8 cellular contexts compared by ENCODE assay signal in genomic region chr10:21519981-21520436, GRCh38. TPM values are rescaled to one million over a fixed set of nuclear protein-coding genes. Genes with fewer than 3 reads are reported as not detected.
DNase-seq lines count a peak whose midpoint lies in the region; ATAC-seq, FAIRE-seq and TF ChIP-seq lines count a peak whose summit lies in the region.

No MANE protein-coding gene starts in this region.

- in situ Hi-C loops in ACHN (cut with HindIII; ENCODE audit: low pct_ligation_motif_present, low pct_unique_long_range_greater_than_20kb, low sequenced_read_pairs), result no loop called here

- TSS peak; percentile 17 for BruUV-seq in endothelial cell of umbilical vein (replicated peaks; lab: Mats Ljungman, UMichigan)

- DNase-seq in DND-41 (no peak), H54 (ENCODE audit: insufficient read length, low spot score) (no peak), RPMI8226 (peak; percentile 76), endothelial cell of umbilical vein (ENCODE audit: low read depth, low spot score) (peak; percentile 84), ACHN (no peak), SIG-M5 (lab: John Stamatoyannopoulos, UW) (no peak)

- H3K4me2 ChIP-seq in DND-41 (ENCODE audit: insufficient read depth, low read length), result peak overlapping the region; percentile 43; the same call in 1 of the 2 replicates
- peak overlapping the region; percentile 93 for H3K4me2 ChIP-seq in endothelial cell of umbilical vein (ENCODE audit: insufficient read depth, low read length)

- peaks cover 4% of the 10 kb centered on the region for H3K27me3 Mint-ChIP-seq in nephron (ENCODE audit: low read depth)

- H3K4me3 ChIP-seq in DND-41 (ENCODE audit: low read depth in 1 of 2, low read length in 2 of 2) (no peak overlapping the region), endothelial cell of umbilical vein (replicated peaks in 1 of 3; ENCODE audit: insufficient read depth in 1 of 3, low read depth in 1 of 3, low read length in 3 of 3) (peak overlapping the region; percentile 40 to 91 (median 86))

- TF ChIP-seq CTCF in DND-41 (IDR thresholded peaks at IDR 0.05; ENCODE audit: borderline replicate concordance, extremely low read depth, low read length, poor library complexity, severe bottlenecking) (no peak), endothelial cell of umbilical vein (IDR thresholded peaks at IDR 0.05; ENCODE audit: extremely low read depth in 1 of 2, insufficient read depth in 1 of 2, low read depth in 1 of 2, low read length in 2 of 2) (no peak), nephron (IDR thresholded peaks at IDR 0.05; ENCODE audit: unreplicated experiment in 3 of 3) (no peak)

- H3K9me3 ChIP-seq in DND-41 (ENCODE audit: insufficient read depth, low read length, severe bottlenecking) (no peaks in the 10 kb centered on the region), endothelial cell of umbilical vein (replicated peaks; ENCODE audit: control insufficient read depth, insufficient read depth, low read length) (no peaks in the 10 kb centered on the region)

- H3K4me1 ChIP-seq in DND-41 (ENCODE audit: insufficient read depth, low read length), result peaks cover 35% of the 10 kb centered on the region
- H3K4me1 ChIP-seq in endothelial cell of umbilical vein (ENCODE audit: control insufficient read depth, extremely low read depth, insufficient read depth, low read length), result peaks cover 37% of the 10 kb centered on the region

- H2AFZ ChIP-seq in DND-41 (ENCODE audit: low read depth, low read length) (no peak overlapping the region), endothelial cell of umbilical vein (ENCODE audit: low read depth, low read length) (peak overlapping the region; percentile 83)

- ATAC-seq in DND-41 (ENCODE audit: insufficient read depth, low read depth), result peak; percentile 34; the same call in 1 of the 3 replicates
- no peak for ATAC-seq in HG02678 (IDR thresholded peaks at IDR 0.05; ENCODE audit: unreplicated experiment)

- peaks cover 57% of the 10 kb centered on the region for H3K27me3 ChIP-seq in DND-41 (ENCODE audit: insufficient read depth, low read length, poor library complexity)
- H3K27me3 ChIP-seq in endothelial cell of umbilical vein (ENCODE audit: control insufficient read depth in 2 of 2, insufficient read depth in 2 of 2, low read length in 2 of 2), result no peaks in the 10 kb centered on the region

- CTCF ChIA-PET in endothelial cell of umbilical vein (lab: Charles Lee), result interaction anchor here (0.9 to 1.6 kb wide), 3 partner anchors 24 to 241 kb away, joined by 3 to 7 read pairs (median 4); no protein-coding TSS in a partner anchor

- peak overlapping the region; percentile 96 to 99 (median 99) for H3K27ac Mint-ChIP-seq in nephron

- peaks cover 11% of the 10 kb centered on the region for H3K36me3 Mint-ChIP-seq in nephron (ENCODE audit: low read depth)

- H3K4me3 Mint-ChIP-seq in nephron, result peak overlapping the region; percentile 93 to 95 (median 94)

- POLR2A ChIA-PET in endothelial cell of umbilical vein (lab: Charles Lee), result no interaction called here

- H3K27ac ChIP-seq in DND-41 (ENCODE audit: low read length) (no peak overlapping the region), endothelial cell of umbilical vein (ENCODE audit: insufficient read depth, low read depth, low read length) (peak overlapping the region; percentile 73)

- no peak for TF ChIP-seq POLR2A in H54 (IDR thresholded peaks at IDR 0.05; ENCODE audit: low read depth, low read length)
- TF ChIP-seq POLR2A in endothelial cell of umbilical vein (IDR thresholded peaks at IDR 0.05; ENCODE audit: low read depth, low read length), result peak; percentile 22

- H3K36me3 ChIP-seq in DND-41 (ENCODE audit: insufficient read depth, low read length) (no peaks in the 10 kb centered on the region), endothelial cell of umbilical vein (ENCODE audit: control insufficient read depth in 2 of 2, extremely low read depth in 1 of 2, insufficient read depth in 2 of 2, low read length in 2 of 2) (no peaks in the 10 kb centered on the region)

- dilution Hi-C loops in endothelial cell of umbilical vein (cut with MboI; ENCODE audit: extremely low pct_ligation_motif_present, low sequenced_read_pairs), result no loop called here

- H3K9me1 ChIP-seq in endothelial cell of umbilical vein (replicated peaks; ENCODE audit: control insufficient read depth, extremely low read depth, insufficient read depth, low read length), result no peaks in the 10 kb centered on the region

- H4K20me1 ChIP-seq in DND-41 (ENCODE audit: insufficient read depth, low read length), result peaks cover 5% of the 10 kb centered on the region
- no peaks in the 10 kb centered on the region for H4K20me1 ChIP-seq in endothelial cell of umbilical vein (replicated peaks; ENCODE audit: control insufficient read depth, extremely low read depth, insufficient read depth, low read length)

- intact Hi-C loops in endothelial cell of umbilical vein (cut with micrococcal nuclease), result loop anchor here (1.0 to 10.0 kb wide), 3 partner anchors 242 to 805 kb away; partner anchors contain the start of genes BMI1 and DNAJC1

- no peaks in the 10 kb centered on the region for H3K9me3 Mint-ChIP-seq in nephron

- H3K9ac ChIP-seq in DND-41 (ENCODE audit: low read depth, low read length), result no peak overlapping the region
- H3K9ac ChIP-seq in endothelial cell of umbilical vein (replicated peaks; ENCODE audit: extremely low read depth, insufficient read depth, low read length), result peak overlapping the region; percentile 82

- FAIRE-seq in H54 (lab: Jason Lieb, UNC), result peak; percentile 74
- peak; percentile 4 for FAIRE-seq in endothelial cell of umbilical vein (lab: Jason Lieb, UNC)

- no peaks in the 10 kb centered on the region for H3K79me2 ChIP-seq in DND-41 (ENCODE audit: insufficient read depth, low read length)
- no peaks in the 10 kb centered on the region for H3K79me2 ChIP-seq in endothelial cell of umbilical vein (ENCODE audit: control insufficient read depth, insufficient read depth, low read length)

- peaks cover 60% of the 10 kb centered on the region for H3K4me1 Mint-ChIP-seq in nephron

TF ChIP-seq in endothelial cell of umbilical vein, 7 proteins besides CTCF, POLR2A, EP300 and RAD21:
- TF ChIP-seq GATA2 (IDR thresholded peaks at IDR 0.05; ENCODE audit: insufficient read depth, insufficient read length, low read depth, low read length) (peak; percentile 2), FOS (IDR thresholded peaks at IDR 0.05; ENCODE audit: borderline replicate concordance, insufficient read depth, low read length) (no peak)

RNA-seq across cellular contexts. Expression of gene SKIDA1, which starts 5.5 kb away (rescaled TPM):
- 0.71 and 0.83 TPM in 2 replicates for total RNA-seq in endothelial cell of umbilical vein
- polyA plus RNA-seq in endothelial cell of umbilical vein, result 0.11 and 0.21 TPM in 2 replicates
- polyA plus RNA-seq in endothelial cell of umbilical vein (2011; cell fraction: cytosol; rRNA removed), result 0.18 and 0.23 TPM in 2 replicates
- 0.35 and 1.5 TPM in 2 replicates for polyA plus RNA-seq in endothelial cell of umbilical vein (2011; cell fraction: nucleus; rRNA removed)
- 0.27 and 0.33 TPM in 2 replicates for polyA plus RNA-seq in endothelial cell of umbilical vein (2012)
- 0.36 and 0.73 TPM in 2 replicates for polyA minus RNA-seq in endothelial cell of umbilical vein
- 0.41 TPM for polyA minus RNA-seq in endothelial cell of umbilical vein (2011; cell fraction: cytosol; rRNA and poly(A)+ RNA removed)
- 0.24 and 0.53 TPM in 2 replicates for polyA minus RNA-seq in endothelial cell of umbilical vein (2011; cell fraction: nucleus; rRNA and poly(A)+ RNA removed)

RNA-seq across cellular contexts. Expression of gene MLLT10, which starts 14.0 kb away (rescaled TPM):
- total RNA-seq in endothelial cell of umbilical vein, result 54.0 and 54.6 TPM in 2 replicates
- 30.6 and 35.4 TPM in 2 replicates for polyA plus RNA-seq in endothelial cell of umbilical vein
- polyA plus RNA-seq in endothelial cell of umbilical vein (2011; cell fraction: cytosol; rRNA removed), result 25.9 and 26.4 TPM in 2 replicates
- 78.7 and 85.6 TPM in 2 replicates for polyA plus RNA-seq in endothelial cell of umbilical vein (2011; cell fraction: nucleus; rRNA removed)
- polyA plus RNA-seq in endothelial cell of umbilical vein (2012), result 23.7 and 30.4 TPM in 2 replicates
- 133 and 157 TPM in 2 replicates for polyA minus RNA-seq in endothelial cell of umbilical vein
- polyA minus RNA-seq in endothelial cell of umbilical vein (2011; cell fraction: cytosol; rRNA and poly(A)+ RNA removed), result 9.7 TPM
- 123 and 131 TPM in 2 replicates for polyA minus RNA-seq in endothelial cell of umbilical vein (2011; cell fraction: nucleus; rRNA and poly(A)+ RNA removed)

Comparison
In these comparisons a context has a peak if more than half of its experiments do, and no peak if none do; other contexts are left out.
1. DNase-seq: peak in RPMI8226 (single experiment) and endothelial cell of umbilical vein (single experiment); none in DND-41 (single experiment), H54 (single experiment), ACHN (single experiment) and SIG-M5 (single experiment).
2. H3K4me3 ChIP-seq: peak in endothelial cell of umbilical vein (3 of 3); none in DND-41 (0 of 2).